Comparison of ENCODE assay signal across 28 cellular contexts in genomic region chr16:24617502-24617901, GRCh38.
"Had no signal": no experiment of that assay in that cellular context is flagged by ENCODE, and none has a peak within 500 bp of the region (broad histone marks: within the 10 kb centered on the region; RNA-seq: fewer than 3 reads in every experiment).

No MANE protein-coding gene starts in this region.

- ATAC-seq: effector memory CD8-positive, alpha-beta T cell; esophagus mucosa; foreskin keratinocyte; gastrocnemius medialis; gastroesophageal sphincter; heart left ventricle; heart right ventricle had no signal

- H3K27me3 ChIP-seq: colonic mucosa, dorsolateral prefrontal cortex, esophagus muscularis mucosa, foreskin keratinocyte, gastrocnemius medialis, gastroesophageal sphincter had no signal

- FAIRE-seq: colon, endometrium, endothelial cell of umbilical vein, frontal cortex had no signal

- DNase-seq: colonic mucosa; cortex of kidney; dermis blood vessel endothelial cell; dorsolateral prefrontal cortex; effector CD4-positive, alpha-beta T cell; effector CD8-positive, alpha-beta T cell; effector memory CD4-positive, alpha-beta T cell; effector memory CD8-positive, alpha-beta T cell; endodermal cell; erythroblast; esophagus squamous epithelium; foreskin fibroblast; foreskin keratinocyte; foreskin melanocyte; gastrocnemius medialis; glutamatergic neuron; head of caudate nucleus; heart left ventricle; heart right ventricle had no signal

- H3K36me3 ChIP-seq: colonic mucosa, esophagus muscularis mucosa, esophagus squamous epithelium, gastrocnemius medialis, gastroesophageal sphincter, heart left ventricle, heart right ventricle had no signal

- H3K4me3 ChIP-seq: colonic mucosa, coronary artery, dorsolateral prefrontal cortex, esophagus muscularis mucosa, esophagus squamous epithelium, gastrocnemius medialis, gastroesophageal sphincter, heart left ventricle, heart right ventricle had no signal

- H3K9me3 ChIP-seq: colonic mucosa, esophagus muscularis mucosa, esophagus squamous epithelium, gastrocnemius medialis, gastroesophageal sphincter, heart left ventricle, heart right ventricle had no signal

- H3K27ac ChIP-seq: colonic mucosa, coronary artery, dorsolateral prefrontal cortex, epithelial cell of prostate, esophagus muscularis mucosa, esophagus squamous epithelium, foreskin keratinocyte, gastrocnemius medialis, gastroesophageal sphincter, heart left ventricle, heart right ventricle had no signal

- H3K4me1 ChIP-seq: colonic mucosa, esophagus muscularis mucosa, esophagus squamous epithelium, foreskin keratinocyte, gastrocnemius medialis, gastroesophageal sphincter, heart left ventricle, heart right ventricle had no signal
